ENCODE assay signal across 14 cellular contexts in genomic region chr2:132884692-132885091, GRCh38.
DNase-seq lines count a peak whose midpoint lies in the region; ATAC-seq and TF ChIP-seq lines count a peak whose summit lies in the region.
"Had no signal": no experiment of that assay in that cellular context is flagged by ENCODE, and none has a peak within 500 bp of the region (broad histone marks: within the 10 kb centered on the region; RNA-seq: fewer than 3 reads in every experiment).

No MANE protein-coding gene starts in this region.

- no peak for TF ChIP-seq CTCF in progenitor cell of endocrine pancreas (IDR thresholded peaks at IDR 0.05; ENCODE audit: unreplicated experiment)

- H3K4me3 Mint-ChIP-seq in progenitor cell of endocrine pancreas (ENCODE audit: low read depth): peak overlapping the region; percentile 6
- H3K4me3 Mint-ChIP-seq: CD8-positive, alpha-beta memory T cell; GM23338 had no signal

- DNase-seq in HEK293T (ENCODE audit: extremely low spot score) (peak; percentile 7), NCI-H1436 treated with DMSO at 0.1 percent for 48 hours (lab: John Stamatoyannopoulos, UW) (peak; percentile 84), NCI-H2227 (lab: John Stamatoyannopoulos, UW; ENCODE audit: unreplicated experiment) (peak; percentile 53), progenitor cell of endocrine pancreas (ENCODE audit: low spot score, unreplicated experiment) (no peak), GM19238 (ENCODE audit: insufficient read length, low spot score) (no peak)
- DNase-seq in stimulated activated naive CD4-positive, alpha-beta T cell treated with Interleukin-2 at 50 U/mL for 16 hours (lab: John Stamatoyannopoulos, UW): no peak
- DNase-seq: CD8-positive, alpha-beta memory T cell; GF-D8; NCI-H2171 treated with DMSO at 0.1 percent for 48 hours; NCI-H510A; Right ventricle myocardium superior had no signal

- peaks cover 5% of the 10 kb centered on the region for H3K27me3 Mint-ChIP-seq in progenitor cell of endocrine pancreas

- H3K4me1 Mint-ChIP-seq in progenitor cell of endocrine pancreas (ENCODE audit: low read depth): peaks cover 29% of the 10 kb centered on the region
- H3K4me1 Mint-ChIP-seq: CD8-positive, alpha-beta memory T cell; GM23338 had no signal

- POLR2A ChIA-PET in HEK293T (lab: Yijun Ruan, JAX): no interaction called here

- H3K9me3 Mint-ChIP-seq in progenitor cell of endocrine pancreas (ENCODE audit: low read depth): peaks cover 5% of the 10 kb centered on the region

- peaks cover 1% of the 10 kb centered on the region for H3K36me3 Mint-ChIP-seq in progenitor cell of endocrine pancreas (ENCODE audit: insufficient read depth)
- H3K36me3 Mint-ChIP-seq: CD8-positive, alpha-beta memory T cell had no signal

- CTCF ChIA-PET in HEK293T (lab: Yijun Ruan, JAX): no interaction called here

- ATAC-seq in HG03432 (IDR thresholded peaks at IDR 0.05; ENCODE audit: unreplicated experiment): no peak
- ATAC-seq: GM23338, HepG2 had no signal

- peak overlapping the region; percentile 82 for H3K27ac Mint-ChIP-seq in progenitor cell of endocrine pancreas
- H3K27ac Mint-ChIP-seq: CD8-positive, alpha-beta memory T cell; GM23338 had no signal

TF ChIP-seq in HEK293T, 16 proteins besides CTCF, POLR2A, EP300 and RAD21:
- TF ChIP-seq ELF4 (IDR thresholded peaks at IDR 0.05) (no peak), CTBP1 (IDR thresholded peaks at IDR 0.05; ENCODE audit: borderline replicate concordance) (no peak), FOXK2 (IDR thresholded peaks at IDR 0.05) (no peak), FOXA1 (IDR thresholded peaks at IDR 0.05) (no peak), PKNOX1 (IDR thresholded peaks at IDR 0.05) (no peak), L3MBTL2 (conservative IDR thresholded peaks at IDR 0.05) (no peak), LEF1 (IDR thresholded peaks at IDR 0.05; ENCODE audit: borderline replicate concordance) (no peak), HDGF (IDR thresholded peaks at IDR 0.05; ENCODE audit: borderline replicate concordance) (no peak), NFRKB (IDR thresholded peaks at IDR 0.05) (no peak), TARDBP (IDR thresholded peaks at IDR 0.05) (no peak)

Comparison
In these comparisons a context has a peak if more than half of its experiments do, and no peak if none do; other contexts are left out.
1. DNase-seq: peak in HEK293T (single experiment), NCI-H1436 treated with DMSO at 0.1 percent for 48 hours (single experiment) and NCI-H2227 (single experiment); none in progenitor cell of endocrine pancreas (single experiment), stimulated activated naive CD4-positive, alpha-beta T cell treated with Interleukin-2 at 50 U/mL for 16 hours (single experiment) and GM19238 (single experiment).